15 cellular contexts compared by ENCODE assay signal in genomic region chr11:72823105-72823804, GRCh38. TPM values are rescaled to one million over a fixed set of nuclear protein-coding genes. Genes with fewer than 3 reads are reported as not detected.
DNase-seq lines count a peak whose midpoint lies in the region; TF ChIP-seq lines count a peak whose summit lies in the region.
"Had no signal": no experiment of that assay in that cellular context is flagged by ENCODE, and none has a peak within 500 bp of the region (broad histone marks: within the 10 kb centered on the region; RNA-seq: fewer than 3 reads in every experiment).

No MANE protein-coding gene starts in this region.

- H3K4me2 ChIP-seq in neural progenitor cell, result peak overlapping the region; percentile 86

- peaks cover 11 to 24% (median 19%) of the 10 kb centered on the region in 4 donors for H3K4me1 Mint-ChIP-seq in CD4-positive, alpha-beta memory T cell
- peaks cover 11% of the 10 kb centered on the region for H3K4me1 Mint-ChIP-seq in neural progenitor cell

- H3K79me2 ChIP-seq in neural progenitor cell (ENCODE audit: low read depth), result no peaks in the 10 kb centered on the region

- peak overlapping the region; percentile 45 for H3K27ac ChIP-seq in CD4-positive, alpha-beta memory T cell (ENCODE audit: low read depth, low read length)
- peak overlapping the region; percentile 57 for H3K27ac ChIP-seq in angular gyrus (ENCODE audit: low read depth, low read length)
- no peak overlapping the region for H3K27ac ChIP-seq in neural progenitor cell

- H3F3A ChIP-seq in neural progenitor cell (ENCODE audit: low read depth), result peaks cover 3% of the 10 kb centered on the region

- CTCF ChIA-PET in CD4-positive, alpha-beta memory T cell (lab: Charles Lee; ENCODE audit: partially characterized antibody), result interaction anchor here (0.9 to 2.1 kb wide), 5 partner anchors 10 to 354 kb away, joined by 3 to 14 read pairs (median 4); partner anchors contain the start of gene ATG16L2

- H4K20me1 ChIP-seq in neural progenitor cell (ENCODE audit: low read depth), result no peaks in the 10 kb centered on the region

- TF ChIP-seq CTCF in neural progenitor cell (IDR thresholded peaks at IDR 0.05), result no peak

- H3K27ac Mint-ChIP-seq in CD4-positive, alpha-beta memory T cell, result peak overlapping the region; percentile 37 to 93 (median 64)
- no peak overlapping the region for H3K27ac Mint-ChIP-seq in neural progenitor cell

- H3K27me3 Mint-ChIP-seq in CD4-positive, alpha-beta memory T cell, result no peaks in the 10 kb centered on the region
- H3K27me3 Mint-ChIP-seq in neural progenitor cell (ENCODE audit: insufficient read depth, low read depth), result peaks cover 9% of the 10 kb centered on the region

- peaks cover 0 to 2% (median 0%) of the 10 kb centered on the region in 8 donors for H3K9me3 Mint-ChIP-seq in CD4-positive, alpha-beta memory T cell
- no peaks in the 10 kb centered on the region for H3K9me3 Mint-ChIP-seq in neural progenitor cell

- no peak overlapping the region for H3K4me3 ChIP-seq in CD4-positive, alpha-beta memory T cell (ENCODE audit: low read length in 2 of 2)
- no peak overlapping the region for H3K4me3 ChIP-seq in neural progenitor cell

- H3K4me1 ChIP-seq in CD4-positive, alpha-beta memory T cell (ENCODE audit: insufficient read depth, low read length), result peaks cover 13% of the 10 kb centered on the region
- H3K4me1 ChIP-seq in neural progenitor cell, result peaks cover 9% of the 10 kb centered on the region

- H3K36me3 ChIP-seq in CD4-positive, alpha-beta memory T cell (ENCODE audit: insufficient read depth, low read length), result peaks cover 38% of the 10 kb centered on the region
- H3K36me3 ChIP-seq in neural progenitor cell, result no peaks in the 10 kb centered on the region
- H3K36me3 ChIP-seq: pancreas had no signal

- peak; percentile 39 for TF ChIP-seq POLR2A in GM19193 (IDR thresholded peaks at IDR 0.05; ENCODE audit: extremely low read depth, insufficient read depth, insufficient read length)

- H3K27me3 ChIP-seq in CD4-positive, alpha-beta memory T cell (ENCODE audit: insufficient read depth, low read length), result no peaks in the 10 kb centered on the region
- peaks cover 13% of the 10 kb centered on the region for H3K27me3 ChIP-seq in neural progenitor cell
- H3K27me3 ChIP-seq: pancreas had no signal

- H2AFZ ChIP-seq in neural progenitor cell (replicated peaks), result no peak overlapping the region

- H3K36me3 Mint-ChIP-seq in CD4-positive, alpha-beta memory T cell, result peaks cover 22 to 52% of the 10 kb centered on the region in 2 donors
- H3K36me3 Mint-ChIP-seq in neural progenitor cell, result peaks cover 3% of the 10 kb centered on the region

- H3K4me3 Mint-ChIP-seq in CD4-positive, alpha-beta memory T cell, result no peak overlapping the region
- H3K4me3 Mint-ChIP-seq in neural progenitor cell, result peak overlapping the region; percentile 63

- no peak overlapping the region for H3K9ac ChIP-seq in neural progenitor cell

- POLR2A ChIA-PET in CD4-positive, alpha-beta memory T cell (lab: Charles Lee; ENCODE audit: partially characterized antibody), result interaction anchor here (1.0 to 3.1 kb wide), 7 partner anchors 9 to 319 kb away, joined by 3 to 13 read pairs (median 7); partner anchors contain the start of genes FCHSD2 and STARD10

- intact Hi-C loops in CD4-positive, alpha-beta memory T cell (cut with micrococcal nuclease), result loop anchor here (2.0 kb wide), 1 partner anchor 70 kb away; the partner anchor contains the start of gene ARAP1

- no peaks in the 10 kb centered on the region for H3K9me3 ChIP-seq in CD4-positive, alpha-beta memory T cell (ENCODE audit: control insufficient read depth in 1 of 2, low read length in 2 of 2)
- no peaks in the 10 kb centered on the region for H3K9me3 ChIP-seq in neural progenitor cell (ENCODE audit: low read depth)
- H3K9me3 ChIP-seq: pancreas had no signal

- no peak for DNase-seq in CD4-positive, alpha-beta memory T cell
- DNase-seq in neural progenitor cell (ENCODE audit: low spot score) (no peak), HUDEP-2 (lab: John Stamatoyannopoulos, UW; ENCODE audit: unreplicated experiment in 76 of 76) (no peak), NCI-H2196 (lab: John Stamatoyannopoulos, UW; ENCODE audit: unreplicated experiment) (no peak), NCI-H2029 (lab: John Stamatoyannopoulos, UW) (no peak)
- DNase-seq in activated effector memory CD4-positive, alpha-beta T cell treated with anti-CD3 and anti-CD28 coated beads, Interleukin-2, amount 50 U/mL, for 16 hours, result no peak
- DNase-seq: activated CD4-positive, alpha-beta T cell treated with anti-CD3 and anti-CD28 coated beads for 48 hours; left colon; NCI-H1417 treated with DMSO at 0.1 percent for 48 hours; NCI-H82; stimulated activated CD4-positive, alpha-beta T cell treated with anti-CD3 and anti-CD28 coated beads, Interleukin-2, amount 100 ng/mL, for 24 hours; stimulated activated naive CD4-positive, alpha-beta T cell treated with Interleukin-2 at 50 U/mL for 16 hours had no signal

RNA-seq across cellular contexts. Expression of gene ATG16L2, which starts 9.0 kb away (rescaled TPM):
- total RNA-seq in CD4-positive, alpha-beta memory T cell, result 100 to 1,000 TPM; 194 to 202 TPM
- 10 to 100 TPM; 13.2 to 24.1 TPM for polyA plus RNA-seq in CD4-positive, alpha-beta memory T cell
- total RNA-seq in neural progenitor cell (ENCODE audit: low replicate concordance), result 20.5 and 38.0 TPM in 2 replicates

RNA-seq across cellular contexts. Expression of gene STARD10, which starts 29.4 kb away (rescaled TPM):
- total RNA-seq in CD4-positive, alpha-beta memory T cell, result 10 to 100 TPM; 23.0 to 23.5 TPM
- 10 to 100 TPM; 24.9 to 27.0 TPM for polyA plus RNA-seq in CD4-positive, alpha-beta memory T cell
- total RNA-seq in neural progenitor cell (ENCODE audit: low replicate concordance), result 13.0 and 17.7 TPM in 2 replicates
